Comparison of ENCODE assay signal across 1 cellular context in the genomic region with DNA sequence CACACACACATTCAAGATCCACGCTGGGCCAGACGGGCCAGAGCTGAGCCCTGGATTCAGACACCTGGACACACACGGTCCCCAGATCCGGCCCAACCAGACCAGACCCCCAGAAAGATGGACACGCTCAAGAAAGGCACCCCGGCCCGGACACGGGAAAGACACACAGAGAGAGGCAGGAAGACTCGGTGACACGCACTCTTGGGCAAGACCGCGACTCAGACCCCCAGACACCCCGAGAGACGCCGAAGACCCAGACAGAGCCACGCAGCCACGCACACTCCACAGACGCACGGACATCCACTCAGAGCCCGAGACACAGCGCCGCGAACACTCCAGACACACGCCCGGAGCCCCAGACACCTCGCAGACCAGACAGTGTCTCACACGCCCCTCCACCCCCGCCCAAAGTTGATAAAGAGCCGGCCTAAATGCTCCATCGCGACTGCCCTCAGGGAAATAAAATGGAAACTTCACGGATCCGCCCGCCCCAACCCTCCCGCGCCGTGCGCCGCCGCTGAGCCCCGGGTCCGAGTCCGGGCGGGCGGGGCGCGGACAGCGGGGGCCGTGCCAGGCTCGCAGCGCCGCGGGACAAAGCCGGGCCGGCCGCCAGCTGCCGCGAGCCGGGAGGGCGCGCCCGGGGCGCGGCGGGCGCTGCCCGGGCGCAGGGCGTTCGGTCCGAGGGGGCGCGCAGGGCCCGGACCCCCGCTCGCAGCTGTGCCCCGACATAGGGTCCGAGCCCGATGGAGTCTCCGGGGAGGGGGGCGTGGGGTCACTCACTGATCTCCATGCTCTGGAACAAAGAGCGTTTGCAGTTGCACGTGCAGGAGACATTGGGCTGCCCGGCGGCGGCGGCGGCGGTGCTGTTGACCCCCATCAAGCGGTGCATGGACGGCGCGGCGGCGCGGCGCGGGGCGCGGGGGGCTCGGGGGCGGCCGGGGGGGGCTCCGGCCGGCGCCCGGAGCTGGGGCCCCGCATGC.
TF ChIP-seq lines count a peak whose summit lies in the region.

No MANE protein-coding gene starts in this region.

TF ChIP-seq in IMR-90, 13 proteins besides CTCF, POLR2A, EP300 and RAD21 (continued from another document):
- peak; percentile 45; the same call in 1 of the 2 replicates for TF ChIP-seq BHLHE40 (IDR thresholded peaks at IDR 0.05; ENCODE audit: low read depth, low read length)
